Comparison of ENCODE assay signal across 17 cellular contexts in the genomic region with DNA sequence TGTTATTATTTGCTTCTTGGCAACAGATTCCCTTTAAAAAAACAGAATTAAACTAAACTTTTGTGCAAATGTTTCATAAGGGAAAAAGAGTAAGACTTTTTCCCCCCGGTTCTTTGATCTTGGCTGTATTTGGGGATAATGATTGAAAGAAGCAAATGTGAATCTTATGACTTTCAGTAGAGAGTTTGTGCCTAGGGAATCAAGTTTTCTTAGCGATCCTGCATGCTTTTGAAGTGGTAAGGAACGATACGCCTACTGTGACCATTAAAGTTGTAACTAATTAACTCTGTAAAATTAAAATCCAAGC. TPM values are rescaled to one million over a fixed set of nuclear protein-coding genes. Genes with fewer than 3 reads are reported as not detected.
DNase-seq lines count a peak whose midpoint lies in the region; ATAC-seq and FAIRE-seq lines count a peak whose summit lies in the region.
"Had no signal": no experiment of that assay in that cellular context is flagged by ENCODE, and none has a peak within 500 bp of the region (broad histone marks: within the 10 kb centered on the region; RNA-seq: fewer than 3 reads in every experiment).

No MANE protein-coding gene starts in this region.

- H3K36me3 ChIP-seq in aorta (ENCODE audit: control insufficient read depth in 1 of 2, insufficient read depth in 2 of 2, low read length in 1 of 2): no peaks in the 10 kb centered on the region
- H3K36me3 ChIP-seq: BLaER1 had no signal

- peaks cover 2 to 9% of the 10 kb centered on the region in 2 donors for H3K4me1 ChIP-seq in aorta (ENCODE audit: control insufficient read depth in 1 of 2, insufficient read depth in 2 of 2, low read length in 2 of 2)

- intact Hi-C loops in aorta (cut with DNase I): loop anchor here in 1 of 2 donors (5.0 kb wide), 1 partner anchor 68 kb away; no protein-coding TSS in a partner anchor

- H3K4me3 ChIP-seq in aorta (ENCODE audit: low read length in 2 of 2): no peak overlapping the region
- H3K4me3 ChIP-seq: BLaER1, K562 had no signal

- H3K9me3 ChIP-seq in aorta (ENCODE audit: control insufficient read depth, low read length): no peaks in the 10 kb centered on the region
- H3K9me3 ChIP-seq: BLaER1 had no signal

- no peak overlapping the region for H3K27ac ChIP-seq in aorta (ENCODE audit: low read depth in 1 of 2, low read length in 2 of 2)
- H3K27ac ChIP-seq: BLaER1 had no signal

- H3K27me3 ChIP-seq in aorta (ENCODE audit: control insufficient read depth in 1 of 2, insufficient read depth in 2 of 2, low read length in 1 of 2): no peaks in the 10 kb centered on the region
- H3K27me3 ChIP-seq: BLaER1 had no signal

- 19 to 26% methylated on average over 4 of the region's 4 CpGs for WGBS in aorta, 2 donors

- DNase-seq in OCI-M2 (lab: John Stamatoyannopoulos, UW; ENCODE audit: unreplicated experiment) (no peak), aorta (no peak)
- DNase-seq in stimulated activated CD4-positive, alpha-beta T cell treated with anti-CD3 and anti-CD28 coated beads, Interleukin-12 subunit alpha, Interleukin-12 subunit beta, amount 100 ng/mL, for 4 hours: no peak
- DNase-seq: CD8-positive, alpha-beta memory T cell; DMS 273 treated with DMSO at 0.1 percent for 48 hours; EL; GOT3; NCI-H1048; NCI-H146; NCI-H345; PC-3 had no signal

- FAIRE-seq in endometrium (lab: Jason Lieb, UNC): peak; percentile 55
- FAIRE-seq: K562 had no signal

- ATAC-seq in GM18907 (IDR thresholded peaks at IDR 0.05; ENCODE audit: unreplicated experiment): peak; percentile 35
- peak; percentile 19 for ATAC-seq in HG02981 (IDR thresholded peaks at IDR 0.05; ENCODE audit: unreplicated experiment)
- ATAC-seq in aorta (ENCODE audit: low FRiP score): no peak
- ATAC-seq in GM21423 (IDR thresholded peaks at IDR 0.05; ENCODE audit: unreplicated experiment): no peak
- ATAC-seq: K562, PC-3 had no signal

RNA-seq across cellular contexts. Expression of a gene that starts 9.0 kb away (rescaled TPM):
- 10 to 100 TPM; 55.6 to 57.4 TPM for total RNA-seq in aorta
- polyA plus RNA-seq in aorta: 10 to 100 TPM in 1 of 2 donors, 1 to 10 TPM in 1; 9.3 to 26.9 TPM

RNA-seq across cellular contexts. Expression of a gene that starts 30.6 kb away (rescaled TPM):
- 10 to 100 TPM in 1 of 2 donors, 1 to 10 TPM in 1; 10.0 to 11.7 TPM for total RNA-seq in aorta
- 10 to 100 TPM; 19.7 to 29.8 TPM for polyA plus RNA-seq in aorta

Comparison
In these comparisons a context has a peak if more than half of its experiments do, and no peak if none do; other contexts are left out.
1. ATAC-seq: peak in GM18907 (single experiment) and HG02981 (single experiment); none in aorta (single experiment) and GM21423 (single experiment).